ENCODE assay signal across 8 cellular contexts in the genomic region with DNA sequence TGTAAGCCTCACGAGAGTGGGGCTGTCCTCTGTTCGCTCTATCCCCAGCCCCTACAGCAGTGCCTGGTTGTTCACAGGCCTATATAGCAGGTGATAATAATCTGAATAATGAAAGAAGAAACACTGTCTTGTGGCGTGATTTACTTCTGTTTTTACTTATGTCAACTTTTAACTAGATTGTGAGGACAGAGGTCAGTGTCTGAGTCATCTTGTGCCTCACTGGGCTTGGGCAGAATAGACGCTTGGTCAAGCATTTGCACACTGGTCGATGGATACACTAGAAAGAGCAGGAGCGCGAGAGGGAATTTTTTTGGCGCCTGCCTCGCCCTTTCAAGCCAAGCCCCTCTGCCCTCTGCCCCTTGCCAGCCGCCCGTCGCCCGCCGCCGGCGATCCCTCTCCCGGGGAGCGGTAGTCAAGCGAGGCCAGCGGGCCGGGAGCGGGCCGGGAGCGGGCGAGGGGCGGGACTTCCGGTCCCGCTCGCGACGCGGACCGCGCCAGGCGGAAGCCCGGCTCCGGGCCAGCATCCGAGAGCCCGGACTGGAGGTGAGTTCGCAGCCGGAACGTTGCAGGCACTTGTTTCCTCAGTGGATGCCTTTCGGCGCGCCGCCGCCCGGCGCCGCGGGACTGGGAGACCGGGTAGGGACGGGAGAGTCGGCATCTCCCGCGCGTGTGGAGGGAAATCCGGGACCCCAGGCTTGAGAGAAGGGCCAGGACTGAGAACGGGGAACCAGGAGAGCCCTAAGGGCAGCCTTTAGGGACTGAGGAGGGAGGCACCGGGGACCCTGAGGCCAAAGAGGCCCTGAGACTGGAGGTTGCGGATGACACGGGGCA. TPM values are rescaled to one million over a fixed set of nuclear protein-coding genes. Genes with fewer than 3 reads are reported as not detected.
DNase-seq lines count a peak whose midpoint lies in the region; ATAC-seq, FAIRE-seq and TF ChIP-seq lines count a peak whose summit lies in the region.

DISP1 (plus strand) TSS at position 504 of the 831 bp plus-strand sequence. CDS start 127,785 bp downstream, outside the sequence.

- H4K20me1 ChIP-seq in mammary epithelial cell (ENCODE audit: insufficient read depth, low read length): no peaks in the 10 kb centered on the region

- H3K27me3 ChIP-seq in mammary epithelial cell (ENCODE audit: insufficient read depth, low read length): no peaks in the 10 kb centered on the region
- no peaks in the 10 kb centered on the region for H3K27me3 ChIP-seq in small intestine (ENCODE audit: control insufficient read depth in 2 of 2, insufficient read depth in 2 of 2, low read length in 2 of 2)

- peaks cover 21% of the 10 kb centered on the region for H3K4me1 ChIP-seq in mammary epithelial cell (ENCODE audit: insufficient read depth, low read length)
- H3K4me1 ChIP-seq in small intestine (ENCODE audit: control insufficient read depth in 2 of 2, insufficient read depth in 1 of 2, low read depth in 1 of 2, low read length in 1 of 2): peaks cover 0 to 6% of the 10 kb centered on the region in 2 donors

- peak within 1 kb of the TSS; percentile 64 for H3K9ac ChIP-seq in mammary epithelial cell (ENCODE audit: insufficient read depth, low read length)

- peaks cover 11% of the 10 kb centered on the region for H3K79me2 ChIP-seq in mammary epithelial cell (ENCODE audit: insufficient read depth, low read length)

- TF ChIP-seq CTCF in WI38 (IDR thresholded peaks at IDR 0.05; ENCODE audit: low read depth, low read length) (no peak), mammary epithelial cell (conservative IDR thresholded peaks at IDR 0.05 in 1 of 2, IDR thresholded peaks at IDR 0.05 in 1 of 2; ENCODE audit: extremely low read depth in 1 of 2, insufficient read depth in 1 of 2, low read depth in 1 of 2, low read length in 2 of 2) (no peak)

- no peaks in the 10 kb centered on the region for H3K36me3 ChIP-seq in mammary epithelial cell (ENCODE audit: insufficient read depth, low read length)
- H3K36me3 ChIP-seq in small intestine (ENCODE audit: control insufficient read depth in 2 of 2, insufficient read depth in 2 of 2, low read length in 2 of 2): no peaks in the 10 kb centered on the region

- H3K27ac ChIP-seq in mammary epithelial cell (ENCODE audit: insufficient read depth, low read depth, low read length) (peak within 1 kb of the TSS; percentile 67), small intestine (ENCODE audit: low read depth in 1 of 2, low read length in 1 of 2) (peak within 1 kb of the TSS; percentile 97 to 99)

- no TSS peak for BruUV-seq in mammary epithelial cell (replicated peaks; lab: Mats Ljungman, UMichigan)

- DNase-seq in SIG-M5 treated with dmso at 0.1 percent for 504 hours (lab: John Stamatoyannopoulos, UW; ENCODE audit: unreplicated experiment): peak; percentile 60
- DNase-seq in SIG-M5 (lab: John Stamatoyannopoulos, UW): no peak
- peak; percentile 76 for DNase-seq in NCI-H2081 treated with DMSO at 0.1 percent for 48 hours (lab: John Stamatoyannopoulos, UW)
- DNase-seq in mammary epithelial cell: peak; percentile 73
- DNase-seq in iPS-NIHi7 (ENCODE audit: extremely low spot score): peak; percentile 92
- DNase-seq in small intestine: peak; percentile 88

- CTCF ChIA-PET in mammary epithelial cell (lab: Charles Lee; ENCODE audit: low non-redundant PET): no interaction called here

- ATAC-seq in HG02970 (IDR thresholded peaks at IDR 0.05; ENCODE audit: low FRiP score, unreplicated experiment): peak; percentile 90

- H3K9me3 ChIP-seq in mammary epithelial cell (replicated peaks; ENCODE audit: insufficient read depth, low read length) (no peaks in the 10 kb centered on the region), small intestine (ENCODE audit: control insufficient read depth, low read depth) (no peaks in the 10 kb centered on the region)

- H2AFZ ChIP-seq in mammary epithelial cell (ENCODE audit: low read depth, low read length): peak within 1 kb of the TSS; percentile 100

- in situ Hi-C loops in mammary epithelial cell (cut with MboI; ENCODE audit: low sequenced_read_pairs in 2 of 2): no loop called here

- intact Hi-C loops in mammary epithelial cell (cut with micrococcal nuclease): no loop called here

- no peak for FAIRE-seq in small intestine (lab: Jason Lieb, UNC)

- peak within 1 kb of the TSS; percentile 82 for H3K4me2 ChIP-seq in mammary epithelial cell (ENCODE audit: insufficient read depth, low read depth, low read length)

- H3K4me3 ChIP-seq in WI38 (ENCODE audit: low read depth, low read length): peak within 1 kb of the TSS; percentile 87
- H3K4me3 ChIP-seq in mammary epithelial cell (replicated peaks in 1 of 3; ENCODE audit: insufficient read depth in 1 of 3, low read depth in 2 of 3, low read length in 3 of 3): peak within 1 kb of the TSS; percentile 76 to 97 (median 94)
- H3K4me3 ChIP-seq in small intestine (ENCODE audit: low read depth in 1 of 2, low read length in 2 of 2): peak within 1 kb of the TSS; percentile 75 to 99

- dilution Hi-C loops in mammary epithelial cell (cut with HindIII; ENCODE audit: low sequenced_read_pairs): no loop called here

- WGBS in mammary epithelial cell (ENCODE audit: low coverage, missing lambda C conversion rate): 30% methylated on average over 4 of the region's 62 CpGs
- 1 to 3% (median 2%) methylated on average over 56 to 62 of the region's 62 CpGs for WGBS in small intestine, 3 donors

RNA-seq across cellular contexts. Expression of gene DISP1, which starts in this region (rescaled TPM):
- total RNA-seq in mammary epithelial cell: 1 to 10 TPM; 1.6 to 2.7 TPM
- 1.6 TPM for polyA plus RNA-seq in mammary epithelial cell
- polyA minus RNA-seq in mammary epithelial cell: not detected
- 1 to 10 TPM; 2.3 to 3.8 (median 2.7) TPM for polyA plus RNA-seq in small intestine
